14 cellular contexts compared by ENCODE assay signal in genomic region chr3:31733234-31733667, GRCh38.
A peak's percentile ranks its signal among the peaks of the same experiment; 100 is the strongest.
DNase-seq lines count a peak whose midpoint lies in the region; TF ChIP-seq lines count a peak whose summit lies in the region.
"Had no signal": no experiment of that assay in that cellular context is flagged by ENCODE, and none has a peak within 500 bp of the region (broad histone marks: within the 10 kb centered on the region; RNA-seq: fewer than 3 reads in every experiment).

No MANE protein-coding gene starts in this region.

- DNase-seq in NCI-H1048 (lab: John Stamatoyannopoulos, UW) = peak; percentile 5
- peak; percentile 61 for DNase-seq in NCI-H345 treated with DMSO at 0.1 percent for 48 hours (lab: John Stamatoyannopoulos, UW; ENCODE audit: unreplicated experiment)
- DNase-seq in cerebellar cortex (ENCODE audit: low spot score) = peak; percentile 80
- no peak for DNase-seq in posterior cingulate gyrus
- DNase-seq in NCI-H82 treated with DMSO at 0.1 percent for 48 hours (lab: John Stamatoyannopoulos, UW; ENCODE audit: unreplicated experiment) = no peak
- DNase-seq in HAP-1 (ENCODE audit: low spot score in 2 of 2) = no peak
- no peak for DNase-seq in activated CD4-positive, alpha-beta T cell treated with anti-CD3 and anti-CD28 coated beads, Interleukin-2, amount 50 U/mL, for 48 hours
- DNase-seq: activated B cell treated with CpG ODN at 0.5 μM for 24 hours; activated CD8-positive, alpha-beta memory T cell treated with anti-CD3 and anti-CD28 coated beads, Interleukin-2, amount 50 U/mL, for 48 hours; activated naive CD4-positive, alpha-beta T cell treated with anti-CD3 and anti-CD28 coated beads, Interleukin-2, amount 50 U/mL, for 16 hours; stimulated activated CD4-positive, alpha-beta T cell treated with anti-CD3 and anti-CD28 coated beads, Interleukin-4, amount 100 ng/mL, for 24 hours had no signal

- no peak overlapping the region for H3K27ac ChIP-seq in parathyroid adenoma
- H3K27ac ChIP-seq: uterus had no signal

- no peaks in the 10 kb centered on the region for H3K36me3 ChIP-seq in parathyroid adenoma (ENCODE audit: control insufficient read depth, insufficient read depth, low read length)
- H3K36me3 ChIP-seq in HAP-1 (replicated peaks) = no peaks in the 10 kb centered on the region
- H3K36me3 ChIP-seq: BE2C, uterus had no signal

- no peak for TF ChIP-seq CTCF in parathyroid adenoma (IDR thresholded peaks at IDR 0.05)

- no peaks in the 10 kb centered on the region for H3K79me2 ChIP-seq in parathyroid adenoma

- no peak overlapping the region for H3K9ac ChIP-seq in parathyroid adenoma

- H3K4me2 ChIP-seq in parathyroid adenoma (ENCODE audit: low read length) = peak overlapping the region; percentile 53

- H3K4me1 ChIP-seq in parathyroid adenoma (no peaks in the 10 kb centered on the region), HAP-1 (no peaks in the 10 kb centered on the region)
- H3K4me1 ChIP-seq: BE2C, uterus had no signal

- no peak overlapping the region for H2AFZ ChIP-seq in parathyroid adenoma

- H3K9me3 ChIP-seq in parathyroid adenoma (ENCODE audit: control insufficient read depth, low read length) (no peaks in the 10 kb centered on the region), HAP-1 (no peaks in the 10 kb centered on the region)
- H3K9me3 ChIP-seq: BE2C, uterus had no signal

- H3K4me3 ChIP-seq in parathyroid adenoma (ENCODE audit: low read depth, low read length) (peak overlapping the region; percentile 13), HAP-1 (no peak overlapping the region)
- H3K4me3 ChIP-seq: uterus had no signal

- intact Hi-C loops in posterior cingulate gyrus (cut with DNase I) = no loop called here

- in situ Hi-C loops in HAP-1 (cut with MboI; ENCODE audit: low sequenced_read_pairs) = no loop called here

- no peaks in the 10 kb centered on the region for H3K27me3 ChIP-seq in parathyroid adenoma (ENCODE audit: control insufficient read depth, insufficient read depth, low read length)
- H3K27me3 ChIP-seq in HAP-1 (ENCODE audit: low read depth) = no peaks in the 10 kb centered on the region
- H3K27me3 ChIP-seq: BE2C, uterus had no signal

Comparison
In these comparisons a context has a peak if more than half of its experiments do, and no peak if none do; other contexts are left out.
1. DNase-seq: peak in NCI-H1048 (single experiment), NCI-H345 treated with DMSO at 0.1 percent for 48 hours (single experiment) and cerebellar cortex (single experiment); none in posterior cingulate gyrus (0 of 10), NCI-H82 treated with DMSO at 0.1 percent for 48 hours (single experiment), HAP-1 (0 of 2) and activated CD4-positive, alpha-beta T cell treated with anti-CD3 and anti-CD28 coated beads, Interleukin-2, amount 50 U/mL, for 48 hours (0 of 2).